ENCODE assay signal across 18 cellular contexts in the genomic region with DNA sequence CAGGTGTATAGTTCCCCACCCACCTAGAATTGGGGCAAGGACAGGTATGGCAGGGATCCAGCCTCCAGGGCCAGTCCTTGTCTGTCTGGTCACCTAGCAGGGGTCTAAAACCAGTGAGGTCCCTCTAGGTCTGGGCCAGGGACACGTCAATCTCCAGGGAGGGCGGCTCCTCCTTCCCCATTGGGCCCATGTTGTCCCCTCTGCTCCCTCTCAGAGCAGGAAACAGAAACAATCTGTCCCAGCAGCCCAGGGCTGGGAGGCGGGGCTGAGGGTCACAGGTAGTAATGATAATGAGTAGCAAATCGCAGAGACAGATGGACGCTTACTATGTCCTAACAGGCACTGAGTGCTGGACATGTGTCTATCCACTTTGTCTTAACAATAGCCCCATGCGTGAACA. TPM values are rescaled to one million over a fixed set of nuclear protein-coding genes. Genes with fewer than 3 reads are reported as not detected.
DNase-seq lines count a peak whose midpoint lies in the region; ATAC-seq and TF ChIP-seq lines count a peak whose summit lies in the region.
"Had no signal": no experiment of that assay in that cellular context is flagged by ENCODE, and none has a peak within 500 bp of the region (broad histone marks: within the 10 kb centered on the region; RNA-seq: fewer than 3 reads in every experiment).

No MANE protein-coding gene starts in this region.

- no TSS peak for BruUV-seq in PC-9 (replicated peaks; lab: Mats Ljungman, UMichigan)

- no peak overlapping the region for H3K4me3 Mint-ChIP-seq in activated naive CD4-positive, alpha-beta T cell treated with anti-CD3 and anti-CD28 coated beads for 36 hours
- H3K4me3 Mint-ChIP-seq: CD14-positive monocyte; IgD-negative memory B cell; naive thymus-derived CD4-positive, alpha-beta T cell had no signal

- no peaks in the 10 kb centered on the region for H3K36me3 Mint-ChIP-seq in activated naive CD4-positive, alpha-beta T cell treated with anti-CD3 and anti-CD28 coated beads for 36 hours (ENCODE audit: low read depth)
- H3K36me3 Mint-ChIP-seq: CD14-positive monocyte; IgD-negative memory B cell; naive thymus-derived CD4-positive, alpha-beta T cell had no signal

- H3K27ac Mint-ChIP-seq in activated naive CD4-positive, alpha-beta T cell treated with anti-CD3 and anti-CD28 coated beads for 36 hours = no peak overlapping the region
- H3K27ac Mint-ChIP-seq: CD14-positive monocyte; IgD-negative memory B cell; naive thymus-derived CD4-positive, alpha-beta T cell had no signal

- H3K9me3 ChIP-seq in PC-9 (ENCODE audit: insufficient read depth, low read depth) = no peaks in the 10 kb centered on the region
- H3K9me3 ChIP-seq in esophagus (ENCODE audit: control insufficient read depth in 2 of 2, insufficient read depth in 1 of 2, low read depth in 1 of 2, low read length in 1 of 2) = no peaks in the 10 kb centered on the region
- H3K9me3 ChIP-seq in sigmoid colon = no peaks in the 10 kb centered on the region
- H3K9me3 ChIP-seq: body of pancreas, SJCRH30 had no signal

- H3K9me3 Mint-ChIP-seq in activated naive CD4-positive, alpha-beta T cell treated with anti-CD3 and anti-CD28 coated beads for 36 hours = no peaks in the 10 kb centered on the region
- H3K9me3 Mint-ChIP-seq: IgD-negative memory B cell; naive thymus-derived CD4-positive, alpha-beta T cell had no signal

- DNase-seq in H7 = peak; percentile 76
- no peak for DNase-seq in PC-9
- DNase-seq in sigmoid colon = no peak
- no peak for DNase-seq in activated naive CD4-positive, alpha-beta T cell treated with anti-CD3 and anti-CD28 coated beads for 36 hours
- no peak for DNase-seq in foreskin fibroblast
- DNase-seq in ACHN = no peak
- DNase-seq: activated CD4-positive, alpha-beta T cell treated with anti-CD3 and anti-CD28 coated beads for 4 hours; activated naive CD4-positive, alpha-beta T cell treated with Interleukin-2 at 50 U/mL for 16 hours; dermis blood vessel endothelial cell; naive thymus-derived CD4-positive, alpha-beta T cell; NCI-H2107; T-helper 9 cell had no signal

- H3K36me3 ChIP-seq in H7 (replicated peaks; ENCODE audit: control insufficient read depth, insufficient read depth, low read length) (no peaks in the 10 kb centered on the region), PC-9 (ENCODE audit: low read depth) (no peaks in the 10 kb centered on the region), esophagus (ENCODE audit: control insufficient read depth in 2 of 2, insufficient read depth in 2 of 2, low read length in 1 of 2) (no peaks in the 10 kb centered on the region), sigmoid colon (no peaks in the 10 kb centered on the region)
- H3K36me3 ChIP-seq: SJCRH30 had no signal

- no peak for TF ChIP-seq POLR2A in sigmoid colon (IDR thresholded peaks at IDR 0.05)

- no peaks in the 10 kb centered on the region for H3K9me2 ChIP-seq in PC-9 (ENCODE audit: insufficient read depth)

- WGBS in esophagus, 2 donors = 67 to 77% methylated on average over 6 of the region's 6 CpGs
- 69 to 75% methylated on average over 6 of the region's 6 CpGs for WGBS in sigmoid colon, 2 donors

- peaks cover 26% of the 10 kb centered on the region for H3K4me1 ChIP-seq in PC-9 (replicated peaks; ENCODE audit: insufficient read depth)
- H3K4me1 ChIP-seq in esophagus (ENCODE audit: control insufficient read depth in 2 of 2, insufficient read depth in 2 of 2, low read length in 1 of 2) = peaks cover 5 to 36% of the 10 kb centered on the region in 2 donors
- peaks cover 0 to 3% (median 0%) of the 10 kb centered on the region in 4 donors for H3K4me1 ChIP-seq in sigmoid colon
- H3K4me1 ChIP-seq: body of pancreas had no signal

- CTCF ChIA-PET in PC-9 (lab: Charles Lee) = no interaction called here
- CTCF ChIA-PET in activated naive CD4-positive, alpha-beta T cell treated with anti-CD3 and anti-CD28 coated beads for 36 hours (lab: Charles Lee) = no interaction called here

- no peaks in the 10 kb centered on the region for H4K20me1 ChIP-seq in PC-9 (ENCODE audit: insufficient read depth)

- H3K4me1 Mint-ChIP-seq in activated naive CD4-positive, alpha-beta T cell treated with anti-CD3 and anti-CD28 coated beads for 36 hours (ENCODE audit: low read depth) = no peaks in the 10 kb centered on the region
- H3K4me1 Mint-ChIP-seq: CD14-positive monocyte had no signal

- no peak for TF ChIP-seq EP300 in sigmoid colon (IDR thresholded peaks at IDR 0.05)

- H3K4me3 ChIP-seq in H7 (ENCODE audit: insufficient read depth, low read depth, low read length) = no peak overlapping the region
- H3K4me3 ChIP-seq in PC-9 = no peak overlapping the region
- H3K4me3 ChIP-seq in esophagus (ENCODE audit: low read depth in 1 of 2, low read length in 2 of 2) = no peak overlapping the region
- H3K4me3 ChIP-seq in sigmoid colon = no peak overlapping the region
- no peak overlapping the region for H3K4me3 ChIP-seq in foreskin fibroblast (ENCODE audit: low read depth in 1 of 2, low read length in 2 of 2)
- H3K4me3 ChIP-seq: body of pancreas, SJCRH30 had no signal

- no peak overlapping the region for H2AFZ ChIP-seq in PC-9

- ATAC-seq in GM21515 (IDR thresholded peaks at IDR 0.05; ENCODE audit: unreplicated experiment) = no peak
- ATAC-seq: naive thymus-derived CD4-positive, alpha-beta T cell had no signal

- peaks cover 5% of the 10 kb centered on the region for H3K27me3 Mint-ChIP-seq in activated naive CD4-positive, alpha-beta T cell treated with anti-CD3 and anti-CD28 coated beads for 36 hours (ENCODE audit: low read depth)

- H3K27ac ChIP-seq in PC-9 = no peak overlapping the region
- H3K27ac ChIP-seq in esophagus (ENCODE audit: low read depth in 2 of 2, low read length in 1 of 2) = peak overlapping the region; percentile 74 to 91
- peak overlapping the region in 3 of 4 donors; percentile 36 to 56 (median 50) for H3K27ac ChIP-seq in sigmoid colon
- H3K27ac ChIP-seq: SJCRH30 had no signal

- intact Hi-C loops in PC-9 (cut with micrococcal nuclease; ENCODE audit: unreplicated experiment) = no loop called here
- intact Hi-C loops in sigmoid colon (cut with DNase I) = no loop called here
- intact Hi-C loops in activated naive CD4-positive, alpha-beta T cell treated with anti-CD3 and anti-CD28 coated beads for 36 hours (cut with micrococcal nuclease) = no loop called here

- TF ChIP-seq CTCF in PC-9 (conservative IDR thresholded peaks at IDR 0.05) (no peak), sigmoid colon (IDR thresholded peaks at IDR 0.05) (no peak), foreskin fibroblast (IDR thresholded peaks at IDR 0.05; ENCODE audit: low read depth, low read length) (no peak)

- POLR2A ChIA-PET in PC-9 (lab: Charles Lee; ENCODE audit: unreplicated experiment) = no interaction called here

- H3K27me3 ChIP-seq in H7 (ENCODE audit: control insufficient read depth, insufficient read depth, low read length) (no peaks in the 10 kb centered on the region; the same call in 1 of the 2 replicates), PC-9 (ENCODE audit: insufficient read depth, low read depth) (0 out of 2 replicates have a peak, but pooled peaks cover 11% of the 10 kb centered on the region), esophagus (ENCODE audit: control insufficient read depth in 1 of 2, insufficient read depth in 2 of 2, low read length in 2 of 2) (no peaks in the 10 kb centered on the region), sigmoid colon (peaks cover 0 to 27% (median 0%) of the 10 kb centered on the region in 3 donors)
- H3K27me3 ChIP-seq: body of pancreas, SJCRH30 had no signal

- H3F3A ChIP-seq in PC-9 (ENCODE audit: insufficient read depth, low read depth) = peaks cover 18% of the 10 kb centered on the region; the same call in 1 of the 2 replicates

- peak overlapping the region; percentile 73 for H3K4me2 ChIP-seq in PC-9

- H3K79me2 ChIP-seq in PC-9 (ENCODE audit: low read depth) = no peaks in the 10 kb centered on the region

- in situ Hi-C loops in ACHN (cut with HindIII; ENCODE audit: low pct_ligation_motif_present, low pct_unique_long_range_greater_than_20kb, low sequenced_read_pairs) = no loop called here

RNA-seq across cellular contexts. Expression of a gene that starts 22.8 kb away (rescaled TPM):
- total RNA-seq in H7 (2014; rRNA removed; shearing (Covaris generic)) = 3.6 and 4.8 TPM in 2 replicates
- total RNA-seq in PC-9 (2021) (4.0 and 8.9 TPM in 2 replicates), sigmoid colon (1 to 10 TPM in 3 of 4 donors, under 1 TPM in 1; 0.66 to 3.6 (median 1.6) TPM)
- polyA plus RNA-seq in esophagus (1 to 10 TPM; 1.3 to 2.2 TPM), sigmoid colon (1 to 10 TPM; 4.2 to 8.4 (median 6.6) TPM)
- not detected for total RNA-seq in activated naive CD4-positive, alpha-beta T cell treated with anti-CD3 and anti-CD28 coated beads for 36 hours
- polyA plus RNA-seq: CD14-positive monocyte; IgD-negative memory B cell; naive thymus-derived CD4-positive, alpha-beta T cell had no signal
